In genomic region chrX:65697915-65698796, GRCh38 we compare ENCODE assay signal across 8 cellular contexts. TPM values are rescaled to one million over a fixed set of nuclear protein-coding genes. Genes with fewer than 3 reads are reported as not detected.
A peak's percentile ranks its signal among the peaks of the same experiment; 100 is the strongest.
DNase-seq lines count a peak whose midpoint lies in the region; ATAC-seq and TF ChIP-seq lines count a peak whose summit lies in the region.

No MANE protein-coding gene starts in this region.

- ATAC-seq in GM21447 (IDR thresholded peaks at IDR 0.05; ENCODE audit: unreplicated experiment) = peak; percentile 69
- peak; percentile 76 for ATAC-seq in activated CD4-positive, alpha-beta T cell treated with anti-CD3 and anti-CD28 coated beads for 36 hours
- ATAC-seq in upper lobe of left lung (ENCODE audit: low FRiP score in 2 of 2) = peak; percentile 70 to 76

- no peak for TF ChIP-seq CTCF in neutrophil (IDR thresholded peaks at IDR 0.05)
- no peak for TF ChIP-seq CTCF in upper lobe of left lung (IDR thresholded peaks at IDR 0.05)

- no peak overlapping the region for H3K9ac ChIP-seq in duodenal mucosa (ENCODE audit: low read depth in 1 of 2, low read length in 2 of 2)

- peaks cover 29 to 45% of the 10 kb centered on the region in 2 donors for H3K36me3 Mint-ChIP-seq in CD4-positive, alpha-beta memory T cell
- H3K36me3 Mint-ChIP-seq in IgD-negative memory B cell = peaks cover 7% of the 10 kb centered on the region
- peaks cover 49% of the 10 kb centered on the region for H3K36me3 Mint-ChIP-seq in activated CD4-positive, alpha-beta T cell treated with anti-CD3 and anti-CD28 coated beads for 36 hours (ENCODE audit: low read depth)

- peak in 2 of 4 donors; percentile 68 to 76 for TF ChIP-seq EP300 in upper lobe of left lung (IDR thresholded peaks at IDR 0.05)

- no peak for TF ChIP-seq POLR2A in upper lobe of left lung (IDR thresholded peaks at IDR 0.05)

- H3K27me3 ChIP-seq in CD4-positive, alpha-beta memory T cell (ENCODE audit: insufficient read depth, low read length) = no peaks in the 10 kb centered on the region
- H3K27me3 ChIP-seq in duodenal mucosa (ENCODE audit: control insufficient read depth in 1 of 2, insufficient read depth in 2 of 2, low read length in 2 of 2) = no peaks in the 10 kb centered on the region
- H3K27me3 ChIP-seq in neutrophil = no peaks in the 10 kb centered on the region
- H3K27me3 ChIP-seq in upper lobe of left lung = no peaks in the 10 kb centered on the region

- no peaks in the 10 kb centered on the region for H3K9me3 ChIP-seq in CD4-positive, alpha-beta memory T cell (ENCODE audit: control insufficient read depth in 1 of 2, low read length in 2 of 2)
- H3K9me3 ChIP-seq in duodenal mucosa (ENCODE audit: control insufficient read depth in 1 of 2, low read length in 2 of 2) (no peaks in the 10 kb centered on the region), neutrophil (no peaks in the 10 kb centered on the region), upper lobe of left lung (no peaks in the 10 kb centered on the region)

- intact Hi-C loops in CD4-positive, alpha-beta memory T cell (cut with micrococcal nuclease) = loop anchor here (1.0 to 2.0 kb wide), 3 partner anchors 9 to 29 kb away; no protein-coding TSS in a partner anchor
- intact Hi-C loops in activated CD4-positive, alpha-beta T cell treated with anti-CD3 and anti-CD28 coated beads for 36 hours (cut with DNase I, micrococcal nuclease) = loop anchor here (1.0 to 2.0 kb wide), 4 partner anchors 8 to 103 kb away; partner anchors contain the start of gene MSN (in 1 of the 2)

- H3K4me3 Mint-ChIP-seq in CD4-positive, alpha-beta memory T cell = peak overlapping the region; percentile 71 to 92 (median 84)
- H3K4me3 Mint-ChIP-seq in IgD-negative memory B cell = peak overlapping the region; percentile 70 to 91 (median 84)
- H3K4me3 Mint-ChIP-seq in activated CD4-positive, alpha-beta T cell treated with anti-CD3 and anti-CD28 coated beads for 36 hours = peak overlapping the region; percentile 48

- peak overlapping the region; percentile 89 to 97 (median 95) for H3K27ac Mint-ChIP-seq in CD4-positive, alpha-beta memory T cell
- H3K27ac Mint-ChIP-seq in IgD-negative memory B cell = peak overlapping the region; percentile 89 to 97 (median 96)
- H3K27ac Mint-ChIP-seq in activated CD4-positive, alpha-beta T cell treated with anti-CD3 and anti-CD28 coated beads for 36 hours = peak overlapping the region; percentile 98

- peaks cover 95% of the 10 kb centered on the region for H3K4me1 ChIP-seq in CD4-positive, alpha-beta memory T cell (ENCODE audit: insufficient read depth, low read length)
- H3K4me1 ChIP-seq in duodenal mucosa (ENCODE audit: control insufficient read depth in 1 of 2, insufficient read depth in 2 of 2, low read length in 2 of 2) = peaks cover 22 to 30% of the 10 kb centered on the region in 2 donors
- H3K4me1 ChIP-seq in neutrophil (ENCODE audit: control insufficient read depth in 1 of 2, insufficient read depth in 1 of 2, low read depth in 1 of 2, low read length in 1 of 2) = peaks cover 89% of the 10 kb centered on the region in 2 experiments
- peaks cover 68 to 93% (median 71%) of the 10 kb centered on the region in 4 donors for H3K4me1 ChIP-seq in upper lobe of left lung

- H3K4me1 Mint-ChIP-seq in CD4-positive, alpha-beta memory T cell = peaks cover 53 to 99% (median 86%) of the 10 kb centered on the region in 4 donors
- peaks cover 63 to 84% (median 78%) of the 10 kb centered on the region in 3 donors for H3K4me1 Mint-ChIP-seq in IgD-negative memory B cell
- peaks cover 87% of the 10 kb centered on the region for H3K4me1 Mint-ChIP-seq in activated CD4-positive, alpha-beta T cell treated with anti-CD3 and anti-CD28 coated beads for 36 hours

- H3K27me3 Mint-ChIP-seq in CD4-positive, alpha-beta memory T cell = no peaks in the 10 kb centered on the region
- H3K27me3 Mint-ChIP-seq in IgD-negative memory B cell = peaks cover 2% of the 10 kb centered on the region
- no peaks in the 10 kb centered on the region for H3K27me3 Mint-ChIP-seq in activated CD4-positive, alpha-beta T cell treated with anti-CD3 and anti-CD28 coated beads for 36 hours

- no peaks in the 10 kb centered on the region for H3K9me3 Mint-ChIP-seq in CD4-positive, alpha-beta memory T cell
- H3K9me3 Mint-ChIP-seq in IgD-negative memory B cell = no peaks in the 10 kb centered on the region
- no peaks in the 10 kb centered on the region for H3K9me3 Mint-ChIP-seq in activated CD4-positive, alpha-beta T cell treated with anti-CD3 and anti-CD28 coated beads for 36 hours (ENCODE audit: low read depth)

- POLR2A ChIA-PET in CD4-positive, alpha-beta memory T cell (lab: Charles Lee; ENCODE audit: partially characterized antibody) = interaction anchor here (0.6 to 6.1 kb wide), 21 partner anchors 8 to 663 kb away, joined by 3 to 106 read pairs (median 5); partner anchors contain the start of genes LAS1L, MSN and ZC3H12B
- POLR2A ChIA-PET in activated CD4-positive, alpha-beta T cell treated with anti-CD3 and anti-CD28 coated beads for 36 hours (lab: Charles Lee) = interaction anchor here (0.7 to 1.7 kb wide), 4 partner anchors 8 to 25 kb away, joined by 3 to 12 read pairs (median 6); no protein-coding TSS in a partner anchor

- CTCF ChIA-PET in CD4-positive, alpha-beta memory T cell (lab: Charles Lee; ENCODE audit: partially characterized antibody) = interaction anchor here (0.7 to 2.7 kb wide), 9 partner anchors 9 to 288 kb away, joined by 3 to 16 read pairs (median 4); partner anchors contain the start of gene MSN
- CTCF ChIA-PET in activated CD4-positive, alpha-beta T cell treated with anti-CD3 and anti-CD28 coated beads for 36 hours (lab: Charles Lee) = interaction anchor here (0.6 to 1.9 kb wide), 11 partner anchors 9 to 320 kb away, joined by 3 to 10 read pairs (median 3); no protein-coding TSS in a partner anchor

- WGBS in upper lobe of left lung, 2 donors = 11 to 24% methylated on average over 5 to 6 of the region's 6 CpGs

- DNase-seq in CD4-positive, alpha-beta memory T cell = peak; percentile 71 to 86 (median 76)
- peak; percentile 83 for DNase-seq in activated CD4-positive, alpha-beta T cell treated with anti-CD3 and anti-CD28 coated beads for 36 hours
- peak in 1 of 2 donors; percentile 88 for DNase-seq in upper lobe of left lung
- DNase-seq in NCI-H2196 (lab: John Stamatoyannopoulos, UW; ENCODE audit: unreplicated experiment) = no peak

- no peaks in the 10 kb centered on the region for H3K36me3 ChIP-seq in CD4-positive, alpha-beta memory T cell (ENCODE audit: insufficient read depth, low read length)
- no peaks in the 10 kb centered on the region for H3K36me3 ChIP-seq in duodenal mucosa (ENCODE audit: control insufficient read depth in 1 of 2, insufficient read depth in 2 of 2, low read length in 2 of 2)
- no peaks in the 10 kb centered on the region for H3K36me3 ChIP-seq in neutrophil
- H3K36me3 ChIP-seq in upper lobe of left lung = no peaks in the 10 kb centered on the region

- H3K27ac ChIP-seq in CD4-positive, alpha-beta memory T cell (ENCODE audit: low read depth, low read length) = peak overlapping the region; percentile 56
- peak overlapping the region; percentile 46 for H3K27ac ChIP-seq in duodenal mucosa (ENCODE audit: low read depth, low read length)
- peak overlapping the region; percentile 94 for H3K27ac ChIP-seq in neutrophil
- H3K27ac ChIP-seq in upper lobe of left lung = peak overlapping the region; percentile 71 to 89 (median 78)

- H3K4me3 ChIP-seq in CD4-positive, alpha-beta memory T cell (ENCODE audit: low read length in 2 of 2) = peak overlapping the region; percentile 31 to 38
- H3K4me3 ChIP-seq in duodenal mucosa (ENCODE audit: low read depth in 1 of 2, low read length in 2 of 2) = peak overlapping the region in 1 of 2 donors; percentile 15
- H3K4me3 ChIP-seq in neutrophil (ENCODE audit: low read depth in 1 of 2, low read length in 1 of 2) = peak overlapping the region; percentile 54 to 56
- H3K4me3 ChIP-seq in upper lobe of left lung = no peak overlapping the region

RNA-seq across cellular contexts. Expression of gene MSN, which starts 30.7 kb away (rescaled TPM):
- total RNA-seq in CD4-positive, alpha-beta memory T cell = 100 to 1,000 TPM; 334 to 343 TPM
- 100 to 1,000 TPM; 594 to 669 TPM for polyA plus RNA-seq in CD4-positive, alpha-beta memory T cell
- 498 TPM for polyA plus RNA-seq in IgD-negative memory B cell
- total RNA-seq in activated CD4-positive, alpha-beta T cell treated with anti-CD3 and anti-CD28 coated beads for 36 hours = 100 to 1,000 TPM; 476 to 609 TPM
- 100 to 1,000 TPM; 160 to 508 (median 380) TPM for total RNA-seq in upper lobe of left lung

Comparison
In these comparisons a context has a peak if more than half of its experiments do, and no peak if none do; other contexts are left out.
1. H3K4me3 ChIP-seq: peak in CD4-positive, alpha-beta memory T cell (2 of 2) and neutrophil (2 of 2); none in upper lobe of left lung (0 of 4).
2. Peak in every context shown above with its lines, with median percentiles within 50 percentile points of each other: H3K27ac ChIP-seq, H3K27ac Mint-ChIP-seq, H3K4me3 Mint-ChIP-seq and ATAC-seq.